8 cellular contexts compared by ENCODE assay signal in the genomic region with DNA sequence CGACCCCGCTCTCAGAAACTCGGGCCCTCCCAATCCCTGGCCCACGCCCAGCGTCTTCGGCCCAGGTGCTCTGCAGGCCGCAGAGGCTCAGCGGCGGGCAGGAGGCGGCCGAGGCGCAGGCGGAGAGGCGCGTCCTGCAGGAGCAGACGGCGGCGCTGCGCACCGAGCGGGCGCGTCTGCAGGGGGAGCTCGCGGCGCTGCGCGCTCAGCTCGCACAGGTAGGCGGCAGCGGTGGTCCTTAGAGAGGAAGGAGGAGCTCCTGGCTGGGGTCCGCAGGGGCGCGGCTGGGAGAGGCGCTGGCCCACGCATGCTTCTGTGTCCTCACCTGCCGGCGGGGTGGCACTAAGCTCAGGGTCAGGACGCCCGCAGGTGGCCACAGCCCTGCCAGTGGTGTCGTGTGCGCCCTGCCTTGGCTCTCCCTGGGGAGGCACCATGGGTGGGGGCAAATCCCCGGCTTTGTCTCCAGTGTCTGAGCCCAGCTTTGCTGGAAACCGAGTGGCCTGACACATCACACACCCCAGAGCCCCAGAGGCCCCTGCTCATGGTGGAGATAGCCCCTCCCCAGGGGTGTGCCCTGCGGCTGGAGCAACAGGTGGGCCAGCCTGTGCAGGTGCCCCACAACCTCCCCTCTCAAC. TPM values are rescaled to one million over a fixed set of nuclear protein-coding genes. Genes with fewer than 3 reads are reported as not detected.
DNase-seq lines count a peak whose midpoint lies in the region; ATAC-seq and TF ChIP-seq lines count a peak whose summit lies in the region.

No MANE protein-coding gene starts in this region.

- H3K27me3 Mint-ChIP-seq in CD14-positive monocyte (ENCODE audit: low read depth in 3 of 3) (peaks cover 15 to 30% (median 16%) of the 10 kb centered on the region in 3 donors), T-helper 17 cell (peaks cover 10% of the 10 kb centered on the region), endothelial cell (ENCODE audit: unreplicated experiment) (peaks cover 16% of the 10 kb centered on the region)

- peak; percentile 26 for TF ChIP-seq RAD21 in neural cell (conservative IDR thresholded peaks at IDR 0.05)

- intact Hi-C loops in CD14-positive monocyte (cut with micrococcal nuclease): no loop called here

- TF ChIP-seq CTCF in CD14-positive monocyte (IDR thresholded peaks at IDR 0.05): peak; percentile 29
- TF ChIP-seq CTCF in endothelial cell (IDR thresholded peaks at IDR 0.05; ENCODE audit: unreplicated experiment): peak; percentile 48
- peak; percentile 67 for TF ChIP-seq CTCF in neural cell (IDR thresholded peaks at IDR 0.05; ENCODE audit: poor library complexity, severe bottlenecking)

- no peak overlapping the region for H3K4me2 ChIP-seq in neural cell (ENCODE audit: low read length)

- no peaks in the 10 kb centered on the region for H4K20me1 ChIP-seq in neural cell (ENCODE audit: insufficient read depth)

- no peaks in the 10 kb centered on the region for H3F3A ChIP-seq in neural cell (ENCODE audit: insufficient read depth, low read length, poor library complexity, severe bottlenecking)

- H3K9me3 ChIP-seq in T-helper 17 cell (ENCODE audit: control insufficient read depth, low read length, poor library complexity, severe bottlenecking): no peaks in the 10 kb centered on the region
- H3K9me3 ChIP-seq in neural cell (ENCODE audit: low read length): no peaks in the 10 kb centered on the region

- DNase-seq in CD14-positive monocyte (ENCODE audit: low spot score) (peak; percentile 21), HT-29 (ENCODE audit: low spot score) (peak; percentile 46), T-helper 17 cell (peak; percentile 12 to 27 (median 23)), endothelial cell (ENCODE audit: low spot score) (peak; percentile 69), T1000 (lab: John Stamatoyannopoulos, UW) (no peak), epidermal melanocyte (ENCODE audit: insufficient read length, low spot score) (no peak), globus pallidus (ENCODE audit: low spot score) (no peak)

- H3K9me3 Mint-ChIP-seq in CD14-positive monocyte (peaks cover 0 to 3% (median 1%) of the 10 kb centered on the region in 7 donors), endothelial cell (ENCODE audit: unreplicated experiment) (no peaks in the 10 kb centered on the region)

- no peak overlapping the region for H3K4me3 ChIP-seq in neural cell (ENCODE audit: low read length)

- H3K4me1 Mint-ChIP-seq in CD14-positive monocyte (peaks cover 7% of the 10 kb centered on the region), T-helper 17 cell (peaks cover 4% of the 10 kb centered on the region), endothelial cell (ENCODE audit: unreplicated experiment) (no peaks in the 10 kb centered on the region)

- no peak for TF ChIP-seq EP300 in neural cell (conservative IDR thresholded peaks at IDR 0.05; ENCODE audit: poor library complexity, severe bottlenecking)

- H3K27me3 ChIP-seq in neural cell (ENCODE audit: insufficient read depth, low read depth, low read length): peaks cover 16% of the 10 kb centered on the region

- no peak overlapping the region for H3K27ac Mint-ChIP-seq in CD14-positive monocyte
- no peak overlapping the region for H3K27ac Mint-ChIP-seq in T-helper 17 cell
- no peak overlapping the region for H3K27ac Mint-ChIP-seq in endothelial cell (ENCODE audit: unreplicated experiment)

- no peaks in the 10 kb centered on the region for H3K9me2 ChIP-seq in neural cell (ENCODE audit: insufficient read depth, low read length)

- no peak overlapping the region for H2AFZ ChIP-seq in neural cell (ENCODE audit: low read depth, low read length)

- peak; percentile 87 for ATAC-seq in T-helper 17 cell

- H3K27ac ChIP-seq in neural cell (ENCODE audit: low read length): no peak overlapping the region

- peak overlapping the region in 1 of 2 donors; percentile 51 for H3K4me3 Mint-ChIP-seq in CD14-positive monocyte
- no peak overlapping the region for H3K4me3 Mint-ChIP-seq in T-helper 17 cell
- no peak overlapping the region for H3K4me3 Mint-ChIP-seq in endothelial cell (ENCODE audit: unreplicated experiment)

- no peaks in the 10 kb centered on the region for H3K36me3 Mint-ChIP-seq in CD14-positive monocyte
- no peaks in the 10 kb centered on the region for H3K36me3 Mint-ChIP-seq in T-helper 17 cell (ENCODE audit: low read depth)
- peaks cover 3% of the 10 kb centered on the region for H3K36me3 Mint-ChIP-seq in endothelial cell (ENCODE audit: low read depth, unreplicated experiment)

- no peak overlapping the region for H3K9ac ChIP-seq in neural cell (ENCODE audit: low read length)

- H3K36me3 ChIP-seq in neural cell (ENCODE audit: insufficient read depth, low read length): no peaks in the 10 kb centered on the region

- no peaks in the 10 kb centered on the region for H3K79me2 ChIP-seq in neural cell (replicated peaks; ENCODE audit: insufficient read depth, low read length)

TF ChIP-seq in neural cell, 6 proteins besides CTCF, POLR2A, EP300 and RAD21:
- TF ChIP-seq SMC3 (conservative IDR thresholded peaks at IDR 0.05; ENCODE audit: poor library complexity) (peak; percentile 28), MXI1 (conservative IDR thresholded peaks at IDR 0.05; ENCODE audit: poor library complexity, severe bottlenecking) (no peak), POLR2AphosphoS5 (IDR thresholded peaks at IDR 0.05) (no peak), EZH2 (IDR thresholded peaks at IDR 0.05; ENCODE audit: borderline replicate concordance, insufficient read depth, low read length, poor library complexity, severe bottlenecking) (no peak), TAF1 (IDR thresholded peaks at IDR 0.05; ENCODE audit: low read depth) (no peak)
- TF ChIP-seq, protein P1, sequence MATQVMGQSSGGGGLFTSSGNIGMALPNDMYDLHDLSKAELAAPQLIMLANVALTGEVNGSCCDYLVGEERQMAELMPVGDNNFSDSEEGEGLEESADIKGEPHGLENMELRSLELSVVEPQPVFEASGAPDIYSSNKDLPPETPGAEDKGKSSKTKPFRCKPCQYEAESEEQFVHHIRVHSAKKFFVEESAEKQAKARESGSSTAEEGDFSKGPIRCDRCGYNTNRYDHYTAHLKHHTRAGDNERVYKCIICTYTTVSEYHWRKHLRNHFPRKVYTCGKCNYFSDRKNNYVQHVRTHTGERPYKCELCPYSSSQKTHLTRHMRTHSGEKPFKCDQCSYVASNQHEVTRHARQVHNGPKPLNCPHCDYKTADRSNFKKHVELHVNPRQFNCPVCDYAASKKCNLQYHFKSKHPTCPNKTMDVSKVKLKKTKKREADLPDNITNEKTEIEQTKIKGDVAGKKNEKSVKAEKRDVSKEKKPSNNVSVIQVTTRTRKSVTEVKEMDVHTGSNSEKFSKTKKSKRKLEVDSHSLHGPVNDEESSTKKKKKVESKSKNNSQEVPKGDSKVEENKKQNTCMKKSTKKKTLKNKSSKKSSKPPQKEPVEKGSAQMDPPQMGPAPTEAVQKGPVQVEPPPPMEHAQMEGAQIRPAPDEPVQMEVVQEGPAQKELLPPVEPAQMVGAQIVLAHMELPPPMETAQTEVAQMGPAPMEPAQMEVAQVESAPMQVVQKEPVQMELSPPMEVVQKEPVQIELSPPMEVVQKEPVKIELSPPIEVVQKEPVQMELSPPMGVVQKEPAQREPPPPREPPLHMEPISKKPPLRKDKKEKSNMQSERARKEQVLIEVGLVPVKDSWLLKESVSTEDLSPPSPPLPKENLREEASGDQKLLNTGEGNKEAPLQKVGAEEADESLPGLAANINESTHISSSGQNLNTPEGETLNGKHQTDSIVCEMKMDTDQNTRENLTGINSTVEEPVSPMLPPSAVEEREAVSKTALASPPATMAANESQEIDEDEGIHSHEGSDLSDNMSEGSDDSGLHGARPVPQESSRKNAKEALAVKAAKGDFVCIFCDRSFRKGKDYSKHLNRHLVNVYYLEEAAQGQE (IDR thresholded peaks at IDR 0.05; ENCODE audit: borderline replicate concordance): no peak

RNA-seq across cellular contexts. Expression of a gene that starts 14.9 kb away (rescaled TPM):
- polyA plus RNA-seq in CD14-positive monocyte (under 1 TPM; 0.02 to 0.12 TPM), neural cell (0.04 and 0.32 TPM in 2 replicates)
- total RNA-seq in HT-29 (2014; rRNA removed; shearing (Covaris generic)): not detected in 2 replicates
- total RNA-seq in T-helper 17 cell (10 to 100 TPM; 42.0 to 72.1 TPM), endothelial cell (ENCODE audit: unreplicated experiment) (2.3 TPM)
- polyA minus RNA-seq in neural cell: not detected in 2 replicates

Comparison
In these comparisons a context has a peak if more than half of its experiments do, and no peak if none do; other contexts are left out.
1. DNase-seq: peak in CD14-positive monocyte (single experiment), HT-29 (single experiment), T-helper 17 cell (3 of 3) and endothelial cell (single experiment); none in T1000 (single experiment), epidermal melanocyte (single experiment) and globus pallidus (single experiment).
2. RNA of a gene that starts 14.9 kb away (total RNA-seq): 42.0 to 72.1 TPM in T-helper 17 cell; 2.3 TPM in endothelial cell (single experiment) and not detected in HT-29; every median in the first group is over 10 times any median in the second.
3. Peak in every context shown above with its lines, with median percentiles within 50 percentile points of each other: CTCF ChIP-seq.